Comparison of ENCODE assay signal across 14 cellular contexts in the genomic region with DNA sequence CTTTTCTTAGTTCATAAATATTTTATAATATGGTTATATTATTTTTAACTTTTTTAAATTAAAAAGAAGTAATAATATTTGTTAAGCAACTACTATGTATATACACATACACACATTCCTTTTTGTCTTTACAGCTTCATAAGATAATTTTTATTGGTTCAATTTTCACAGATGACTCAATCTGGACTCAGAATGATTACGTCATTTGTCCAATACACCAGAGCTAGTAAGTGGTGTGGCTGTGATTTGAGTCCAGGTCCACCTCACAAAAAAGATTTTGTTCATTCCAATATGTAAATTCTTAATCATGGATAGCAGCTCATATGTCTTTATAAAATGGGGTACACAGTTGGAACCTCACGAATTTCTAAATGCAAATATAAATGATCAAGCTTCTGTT.
DNase-seq lines count a peak whose midpoint lies in the region; ATAC-seq, FAIRE-seq and TF ChIP-seq lines count a peak whose summit lies in the region.
"Had no signal": no experiment of that assay in that cellular context is flagged by ENCODE, and none has a peak within 500 bp of the region (broad histone marks: within the 10 kb centered on the region; RNA-seq: fewer than 3 reads in every experiment).

No MANE protein-coding gene starts in this region.

- H3K4me2 ChIP-seq in GM12878 (ENCODE audit: control insufficient read depth, insufficient read depth): no peak overlapping the region
- H3K4me2 ChIP-seq: BLaER1 treated with 17β-estradiol and CSF1 and Interleukin-3, amounts not matched to agents 10 nM and 100 nM had no signal

- H3K79me2 ChIP-seq in GM12878 (ENCODE audit: control insufficient read depth, insufficient read depth, low read length): no peaks in the 10 kb centered on the region

- no peak overlapping the region for H3K9ac ChIP-seq in GM12878 (ENCODE audit: control insufficient read depth, insufficient read depth, low read length)
- H3K9ac ChIP-seq: BLaER1 treated with 17β-estradiol and CSF1 and Interleukin-3, amounts not matched to agents 10 nM and 100 nM had no signal

- H3K36me3 Mint-ChIP-seq in effector memory CD8-positive, alpha-beta T cell (ENCODE audit: insufficient read depth): no peaks in the 10 kb centered on the region
- H3K36me3 Mint-ChIP-seq: CD4-positive, CD25-positive, alpha-beta regulatory T cell; IgD-negative memory B cell had no signal

- H3K9me3 ChIP-seq in HEK293 (ENCODE audit: control insufficient read depth, insufficient read depth, low read depth, low read length) (no peaks in the 10 kb centered on the region), GM12878 (replicated peaks; ENCODE audit: control insufficient read depth, insufficient read depth, low read length) (no peaks in the 10 kb centered on the region), pancreas (no peaks in the 10 kb centered on the region)
- H3K9me3 ChIP-seq: BLaER1 treated with 17β-estradiol and CSF1 and Interleukin-3, amounts not matched to agents 10 nM and 100 nM had no signal

- RAD21 ChIA-PET in GM12878 (lab: Charles Lee; ENCODE audit: unreplicated experiment): no interaction called here

- 0% methylated on average over 2 of the region's 2 CpGs for WGBS in GM12878 (ENCODE audit: insufficient coverage, insufficient replicate concordance, low lambda C conversion rate, missing lambda C conversion rate)
- 86 to 90% methylated on average over 2 of the region's 2 CpGs for WGBS in pancreas, 2 donors

- CTCF ChIA-PET in HEK293 (lab: Yijun Ruan, JAX): no interaction called here
- CTCF ChIA-PET in GM12878 (lab: Yijun Ruan, JAX): no interaction called here

- H2AFZ ChIP-seq in GM12878 (ENCODE audit: control insufficient read depth, low read depth, low read length): no peak overlapping the region

- no peak for ATAC-seq in GM12878
- ATAC-seq in pancreas: no peak
- no peak for ATAC-seq in effector memory CD8-positive, alpha-beta T cell (replicated peaks)

- DNase-seq in GM12878 (ENCODE audit: low read depth, low spot score) (no peak), fibroblast of mammary gland (ENCODE audit: low read depth) (peak; percentile 3), pancreas (no peak), DMS53 (lab: John Stamatoyannopoulos, UW) (no peak), NCI-H2227 (lab: John Stamatoyannopoulos, UW; ENCODE audit: unreplicated experiment) (no peak)
- DNase-seq in effector memory CD8-positive, alpha-beta T cell: no peak
- DNase-seq: ACHN; CD4-positive, CD25-positive, alpha-beta regulatory T cell; GOT3; H9 had no signal

- H3K9me3 Mint-ChIP-seq in effector memory CD8-positive, alpha-beta T cell: peaks cover 8 to 10% of the 10 kb centered on the region in 2 donors
- H3K9me3 Mint-ChIP-seq: H9 had no signal

- SMC1A ChIA-PET in GM12878 (lab: Charles Lee; ENCODE audit: uncharacterized antibody, unreplicated experiment): no interaction called here

- no peak for TF ChIP-seq RAD21 in GM12878 (IDR thresholded peaks at IDR 0.05; ENCODE audit: insufficient read depth, low read depth, low read length)

- no peaks in the 10 kb centered on the region for H3K36me3 ChIP-seq in HEK293 (ENCODE audit: control insufficient read depth in 2 of 2, insufficient read depth in 1 of 2, low read length in 2 of 2)
- H3K36me3 ChIP-seq in GM12878 (ENCODE audit: control insufficient read depth in 2 of 2, insufficient read depth in 2 of 2, low read length in 1 of 2): no peaks in the 10 kb centered on the region
- no peaks in the 10 kb centered on the region for H3K36me3 ChIP-seq in pancreas
- H3K36me3 ChIP-seq: BLaER1 treated with 17β-estradiol and CSF1 and Interleukin-3, amounts not matched to agents 10 nM and 100 nM had no signal

- no peak overlapping the region for H3K27ac ChIP-seq in HEK293 (ENCODE audit: extremely low read depth, low read depth, low read length)
- no peak overlapping the region for H3K27ac ChIP-seq in GM12878 (ENCODE audit: control insufficient read depth, insufficient read depth)
- no peak overlapping the region for H3K27ac ChIP-seq in pancreas
- H3K27ac ChIP-seq: BLaER1 treated with 17β-estradiol and CSF1 and Interleukin-3, amounts not matched to agents 10 nM and 100 nM had no signal

- H3K4me1 ChIP-seq in HEK293 (ENCODE audit: control insufficient read depth, insufficient read depth, low read length) (no peaks in the 10 kb centered on the region), GM12878 (ENCODE audit: control insufficient read depth, insufficient read depth, low read length) (no peaks in the 10 kb centered on the region), pancreas (peaks cover 0 to 12% (median 5%) of the 10 kb centered on the region in 3 donors)

- H3K4me3 ChIP-seq in HEK293 (ENCODE audit: low read depth, low read length) (no peak overlapping the region), GM12878 (no peak overlapping the region), fibroblast of mammary gland (ENCODE audit: control insufficient read depth, low read depth, low read length) (no peak overlapping the region), pancreas (no peak overlapping the region)
- H3K4me3 ChIP-seq: BLaER1 treated with 17β-estradiol and CSF1 and Interleukin-3, amounts not matched to agents 10 nM and 100 nM had no signal

- TF ChIP-seq EP300 in GM12878 (IDR thresholded peaks at IDR 0.05; ENCODE audit: borderline replicate concordance in 1 of 2, control insufficient read depth in 1 of 2, low read depth in 2 of 2, low read length in 2 of 2): no peak

- no peaks in the 10 kb centered on the region for H3K27me3 ChIP-seq in GM12878 (replicated peaks in 1 of 2; ENCODE audit: control insufficient read depth in 2 of 2, insufficient read depth in 2 of 2, low read length in 1 of 2)
- no peaks in the 10 kb centered on the region for H3K27me3 ChIP-seq in pancreas
- H3K27me3 ChIP-seq: BLaER1 treated with 17β-estradiol and CSF1 and Interleukin-3, amounts not matched to agents 10 nM and 100 nM had no signal

- intact Hi-C loops in GM12878 (cut with micrococcal nuclease; ENCODE audit: unreplicated experiment): no loop called here
- intact Hi-C loops in pancreas (cut with DNase I): no loop called here

- in situ Hi-C loops in GM12878 (cut with MboI): no loop called here

- TF ChIP-seq CTCF in HEK293 (tag by site-specific recombination; IDR thresholded peaks at IDR 0.05): no peak
- no peak for TF ChIP-seq CTCF in GM12878 (IDR thresholded peaks at IDR 0.05 in 2 of 3, conservative IDR thresholded peaks at IDR 0.05 in 1 of 3; ENCODE audit: control insufficient read depth in 2 of 3, extremely low read depth in 1 of 3, insufficient read depth in 1 of 3, low read depth in 3 of 3, low read length in 3 of 3)
- no peak for TF ChIP-seq CTCF in fibroblast of mammary gland (conservative IDR thresholded peaks at IDR 0.05; ENCODE audit: control insufficient read depth, insufficient read depth, low read depth, low read length)
- no peak for TF ChIP-seq CTCF in pancreas (IDR thresholded peaks at IDR 0.05)

- no peak for TF ChIP-seq POLR2A in GM12878 (IDR thresholded peaks at IDR 0.05; ENCODE audit: low read depth, low read length)

- no peaks in the 10 kb centered on the region for H4K20me1 ChIP-seq in GM12878 (ENCODE audit: control insufficient read depth, insufficient read depth)
- H4K20me1 ChIP-seq: BLaER1 treated with 17β-estradiol and CSF1 and Interleukin-3, amounts not matched to agents 10 nM and 100 nM had no signal

- no peaks in the 10 kb centered on the region for H3K27me3 Mint-ChIP-seq in effector memory CD8-positive, alpha-beta T cell
- H3K27me3 Mint-ChIP-seq: CD4-positive, CD25-positive, alpha-beta regulatory T cell; IgD-negative memory B cell had no signal

- POLR2A ChIA-PET in HEK293 (lab: Yijun Ruan, JAX) (no interaction called here), GM12878 (lab: Charles Lee) (no interaction called here)

- FAIRE-seq in GM12878 (lab: Jason Lieb, UNC) (no peak), pancreas (lab: Jason Lieb, UNC) (peak; percentile 26)
- FAIRE-seq: GM12891 had no signal

- BruUV-seq in GM12878 (replicated peaks; lab: Mats Ljungman, UMichigan): no TSS peak

- H3K4me1 Mint-ChIP-seq in effector memory CD8-positive, alpha-beta T cell (ENCODE audit: low read depth in 2 of 2): no peaks in the 10 kb centered on the region
- H3K4me1 Mint-ChIP-seq: CD4-positive, CD25-positive, alpha-beta regulatory T cell; H9; IgD-negative memory B cell had no signal

- H3K27ac Mint-ChIP-seq in effector memory CD8-positive, alpha-beta T cell: no peak overlapping the region
- H3K27ac Mint-ChIP-seq: CD4-positive, CD25-positive, alpha-beta regulatory T cell; IgD-negative memory B cell had no signal

- H3K4me3 Mint-ChIP-seq in effector memory CD8-positive, alpha-beta T cell: no peak overlapping the region
- H3K4me3 Mint-ChIP-seq: CD4-positive, CD25-positive, alpha-beta regulatory T cell; H9; IgD-negative memory B cell had no signal

TF ChIP-seq in HEK293, 187 proteins besides CTCF, POLR2A, EP300 and RAD21 (continues in another document):
- no peak for TF ChIP-seq HOXA7 (CRISPR knock-in tag; IDR thresholded peaks at IDR 0.05; ENCODE audit: borderline replicate concordance)

TF ChIP-seq in GM12878, 131 proteins besides CTCF, POLR2A, EP300 and RAD21:
- TF ChIP-seq, protein P1, sequence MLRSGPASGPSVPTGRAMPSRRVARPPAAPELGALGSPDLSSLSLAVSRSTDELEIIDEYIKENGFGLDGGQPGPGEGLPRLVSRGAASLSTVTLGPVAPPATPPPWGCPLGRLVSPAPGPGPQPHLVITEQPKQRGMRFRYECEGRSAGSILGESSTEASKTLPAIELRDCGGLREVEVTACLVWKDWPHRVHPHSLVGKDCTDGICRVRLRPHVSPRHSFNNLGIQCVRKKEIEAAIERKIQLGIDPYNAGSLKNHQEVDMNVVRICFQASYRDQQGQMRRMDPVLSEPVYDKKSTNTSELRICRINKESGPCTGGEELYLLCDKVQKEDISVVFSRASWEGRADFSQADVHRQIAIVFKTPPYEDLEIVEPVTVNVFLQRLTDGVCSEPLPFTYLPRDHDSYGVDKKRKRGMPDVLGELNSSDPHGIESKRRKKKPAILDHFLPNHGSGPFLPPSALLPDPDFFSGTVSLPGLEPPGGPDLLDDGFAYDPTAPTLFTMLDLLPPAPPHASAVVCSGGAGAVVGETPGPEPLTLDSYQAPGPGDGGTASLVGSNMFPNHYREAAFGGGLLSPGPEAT (IDR thresholded peaks at IDR 0.05; ENCODE audit: low read depth): no peak
- no peak for TF ChIP-seq SREBF2 (IDR thresholded peaks at IDR 0.05; ENCODE audit: low read length)
- TF ChIP-seq ATF7 (IDR thresholded peaks at IDR 0.05; ENCODE audit: low read depth): peak; percentile 38; the same call in 1 of the 2 replicates
- TF ChIP-seq EZH2 (IDR thresholded peaks at IDR 0.05; ENCODE audit: borderline replicate concordance, control insufficient read depth, low read depth, low read length): no peak
